In the genomic region with DNA sequence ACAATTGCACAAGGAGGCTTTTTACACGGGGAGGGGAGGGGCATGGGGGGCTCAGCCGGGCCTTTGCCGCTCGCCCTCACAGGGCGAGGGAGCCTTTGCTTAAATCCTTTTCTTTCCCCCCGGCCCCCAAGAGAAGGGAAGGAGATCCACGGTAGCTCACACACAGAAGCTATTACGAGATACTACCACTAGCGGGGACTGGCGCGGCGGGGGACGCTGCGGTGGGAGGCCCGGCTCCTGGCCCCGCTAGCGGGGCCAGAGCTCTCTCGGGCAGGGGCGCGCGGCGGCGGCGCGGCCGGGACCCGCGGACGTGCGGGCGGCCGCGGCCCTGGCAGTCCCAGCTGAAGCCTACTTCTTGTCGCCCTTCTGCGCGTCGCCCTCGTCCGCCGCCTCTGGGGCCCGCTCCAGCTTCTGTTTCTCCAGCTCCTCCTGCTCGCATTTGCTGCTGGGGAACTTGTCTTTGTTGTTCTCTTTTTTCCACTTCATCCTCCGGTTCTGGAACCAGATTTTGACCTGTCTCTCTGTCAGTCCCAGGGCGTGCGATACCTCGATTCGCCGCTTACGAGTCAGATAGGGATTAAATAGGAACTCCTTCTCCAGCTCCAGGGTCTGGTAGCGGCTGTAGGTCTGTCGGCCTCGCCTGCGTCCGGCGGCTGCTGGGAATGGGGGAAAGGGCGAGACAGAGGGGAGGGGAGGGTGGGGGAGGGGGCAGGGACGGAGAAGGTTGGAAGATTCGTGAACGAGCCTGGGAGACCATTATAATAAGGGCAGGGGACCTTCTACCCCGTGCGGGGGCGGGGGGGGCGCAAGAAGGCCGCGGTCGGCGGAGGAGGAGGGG, we compare ENCODE assay signal across 8 cellular contexts. TPM values are rescaled to one million over a fixed set of nuclear protein-coding genes. Genes with fewer than 3 reads are reported as not detected.
DNase-seq lines count a peak whose midpoint lies in the region; ATAC-seq and TF ChIP-seq lines count a peak whose summit lies in the region.

No MANE protein-coding gene starts in this region.

- peaks cover 0 to 15% of the 10 kb centered on the region in 2 donors for H3K36me3 Mint-ChIP-seq in activated naive CD4-positive, alpha-beta T cell treated with anti-CD3 and anti-CD28 coated beads, Interleukin-2, amount 50 U/mL, for 72 hours
- no peaks in the 10 kb centered on the region for H3K36me3 Mint-ChIP-seq in stimulated activated memory B cell treated with anti-CD40 and anti-IgM and Interleukin-4, amounts not matched to agents 10 μg/mL and 1 μg/mL and 100 μg/mL, for 72 hours

- CTCF ChIA-PET in HEK293T (lab: Yijun Ruan, JAX), result interaction anchor here (0.8 to 2.1 kb wide), 6 partner anchors 13 to 457 kb away, joined by 3 to 8 read pairs (median 3); a partner anchor contains a TSS

- ATAC-seq in activated naive CD4-positive, alpha-beta T cell treated with anti-CD3 and anti-CD28 coated beads, Interleukin-2, amount 50 U/mL, for 72 hours, result peak; percentile 21 to 64
- ATAC-seq in stimulated activated memory B cell treated with anti-CD40 and anti-IgM and Interleukin-4, amounts not matched to agents 10 μg/mL and 1 μg/mL and 100 μg/mL, for 72 hours, result no peak
- ATAC-seq in HG02870 (IDR thresholded peaks at IDR 0.05; ENCODE audit: unreplicated experiment), result no peak

- H3K27me3 Mint-ChIP-seq in stimulated activated memory B cell treated with anti-CD40 and anti-IgM and Interleukin-4, amounts not matched to agents 10 μg/mL and 1 μg/mL and 100 μg/mL, for 72 hours, result peaks cover 98% of the 10 kb centered on the region

- H3K9me3 Mint-ChIP-seq in activated naive CD4-positive, alpha-beta T cell treated with anti-CD3 and anti-CD28 coated beads, Interleukin-2, amount 50 U/mL, for 72 hours, result no peaks in the 10 kb centered on the region
- peaks cover 2% of the 10 kb centered on the region for H3K9me3 Mint-ChIP-seq in stimulated activated memory B cell treated with anti-CD40 and anti-IgM and Interleukin-4, amounts not matched to agents 10 μg/mL and 1 μg/mL and 100 μg/mL, for 72 hours

- POLR2A ChIA-PET in HEK293T (lab: Yijun Ruan, JAX), result interaction anchor here (0.9 to 1.7 kb wide), 4 partner anchors 9 to 30 kb away, joined by 3 to 10 read pairs (median 4); a partner anchor contains a TSS

- peak overlapping the region; percentile 88 for H3K4me3 Mint-ChIP-seq in stimulated activated memory B cell treated with anti-CD40 and anti-IgM and Interleukin-4, amounts not matched to agents 10 μg/mL and 1 μg/mL and 100 μg/mL, for 72 hours

- peaks cover 60% of the 10 kb centered on the region for H3K4me1 Mint-ChIP-seq in stimulated activated memory B cell treated with anti-CD40 and anti-IgM and Interleukin-4, amounts not matched to agents 10 μg/mL and 1 μg/mL and 100 μg/mL, for 72 hours

- DNase-seq in activated T-cell treated with anti-CD3 and anti-CD28 coated beads for 1 hour (ENCODE audit: low read depth), result peak; percentile 32
- DNase-seq in activated T-cell treated with anti-CD3 and anti-CD28 coated beads for 4 hours, result no peak
- DNase-seq in NCI-H345 treated with DMSO at 0.1 percent for 48 hours (lab: John Stamatoyannopoulos, UW; ENCODE audit: unreplicated experiment), result peak; percentile 33
- no peak for DNase-seq in activated naive CD4-positive, alpha-beta T cell treated with anti-CD3 and anti-CD28 coated beads, Interleukin-2, amount 50 U/mL, for 72 hours (ENCODE audit: low spot score in 2 of 2)
- DNase-seq in islet precursor cell, result peak; percentile 85
- no peak for DNase-seq in HEK293T (ENCODE audit: extremely low spot score)

- peak overlapping the region in 1 of 2 donors; percentile 22 for H3K27ac Mint-ChIP-seq in activated naive CD4-positive, alpha-beta T cell treated with anti-CD3 and anti-CD28 coated beads, Interleukin-2, amount 50 U/mL, for 72 hours
- peak overlapping the region; percentile 9 for H3K27ac Mint-ChIP-seq in stimulated activated memory B cell treated with anti-CD40 and anti-IgM and Interleukin-4, amounts not matched to agents 10 μg/mL and 1 μg/mL and 100 μg/mL, for 72 hours

TF ChIP-seq in HEK293T, 16 proteins besides CTCF, POLR2A, EP300 and RAD21:
- TF ChIP-seq ELF4 (IDR thresholded peaks at IDR 0.05) (no peak), HDGF (IDR thresholded peaks at IDR 0.05; ENCODE audit: borderline replicate concordance) (no peak), CTBP1 (IDR thresholded peaks at IDR 0.05; ENCODE audit: borderline replicate concordance) (no peak), FOXK2 (IDR thresholded peaks at IDR 0.05) (no peak), ARNT (IDR thresholded peaks at IDR 0.05) (no peak), FOXA1 (IDR thresholded peaks at IDR 0.05) (no peak), SUZ12 (IDR thresholded peaks at IDR 0.05) (no peak), TARDBP (IDR thresholded peaks at IDR 0.05) (no peak), FOXM1 (IDR thresholded peaks at IDR 0.05; ENCODE audit: borderline replicate concordance) (no peak), BHLHE40 (IDR thresholded peaks at IDR 0.05; ENCODE audit: borderline replicate concordance) (no peak), L3MBTL2 (conservative IDR thresholded peaks at IDR 0.05) (no peak), LEF1 (IDR thresholded peaks at IDR 0.05; ENCODE audit: borderline replicate concordance) (no peak), NFRKB (IDR thresholded peaks at IDR 0.05) (no peak), SP1 (IDR thresholded peaks at IDR 0.05) (no peak), ZNF384 (IDR thresholded peaks at IDR 0.05) (no peak)
- TF ChIP-seq, protein P1, sequence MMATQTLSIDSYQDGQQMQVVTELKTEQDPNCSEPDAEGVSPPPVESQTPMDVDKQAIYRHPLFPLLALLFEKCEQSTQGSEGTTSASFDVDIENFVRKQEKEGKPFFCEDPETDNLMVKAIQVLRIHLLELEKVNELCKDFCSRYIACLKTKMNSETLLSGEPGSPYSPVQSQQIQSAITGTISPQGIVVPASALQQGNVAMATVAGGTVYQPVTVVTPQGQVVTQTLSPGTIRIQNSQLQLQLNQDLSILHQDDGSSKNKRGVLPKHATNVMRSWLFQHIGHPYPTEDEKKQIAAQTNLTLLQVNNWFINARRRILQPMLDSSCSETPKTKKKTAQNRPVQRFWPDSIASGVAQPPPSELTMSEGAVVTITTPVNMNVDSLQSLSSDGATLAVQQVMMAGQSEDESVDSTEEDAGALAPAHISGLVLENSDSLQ (IDR thresholded peaks at IDR 0.05), result no peak

RNA-seq across cellular contexts. Expression of a gene that starts 2.0 kb away (rescaled TPM):
- total RNA-seq in activated naive CD4-positive, alpha-beta T cell treated with anti-CD3 and anti-CD28 coated beads, Interleukin-2, amount 50 U/mL, for 72 hours, result not detected

RNA-seq across cellular contexts. Expression of a gene that starts 2.3 kb away (rescaled TPM):
- total RNA-seq in activated naive CD4-positive, alpha-beta T cell treated with anti-CD3 and anti-CD28 coated beads, Interleukin-2, amount 50 U/mL, for 72 hours, result 1 to 10 TPM in 1 of 2 donors, not detected in 1; 1.1 TPM

RNA-seq across cellular contexts. Expression of a gene that starts 8.3 kb away (rescaled TPM):
- under 1 TPM in 1 of 2 donors, not detected in 1; 0.16 TPM for total RNA-seq in activated naive CD4-positive, alpha-beta T cell treated with anti-CD3 and anti-CD28 coated beads, Interleukin-2, amount 50 U/mL, for 72 hours

RNA-seq across cellular contexts. Expression of a gene that starts 13.1 kb away (rescaled TPM):
- total RNA-seq in activated naive CD4-positive, alpha-beta T cell treated with anti-CD3 and anti-CD28 coated beads, Interleukin-2, amount 50 U/mL, for 72 hours, result 1 to 10 TPM; 1.2 to 2.4 TPM

RNA-seq across cellular contexts. Expression of a gene that starts 19.5 kb away (rescaled TPM):
- not detected for total RNA-seq in activated naive CD4-positive, alpha-beta T cell treated with anti-CD3 and anti-CD28 coated beads, Interleukin-2, amount 50 U/mL, for 72 hours

Comparison
In these comparisons a context has a peak if more than half of its experiments do, and no peak if none do; other contexts are left out.
1. DNase-seq: peak in activated T-cell treated with anti-CD3 and anti-CD28 coated beads for 1 hour (single experiment), NCI-H345 treated with DMSO at 0.1 percent for 48 hours (single experiment) and islet precursor cell (single experiment); none in activated T-cell treated with anti-CD3 and anti-CD28 coated beads for 4 hours (single experiment), activated naive CD4-positive, alpha-beta T cell treated with anti-CD3 and anti-CD28 coated beads, Interleukin-2, amount 50 U/mL, for 72 hours (0 of 2) and HEK293T (single experiment).
2. ATAC-seq: peak in activated naive CD4-positive, alpha-beta T cell treated with anti-CD3 and anti-CD28 coated beads, Interleukin-2, amount 50 U/mL, for 72 hours (2 of 2); none in stimulated activated memory B cell treated with anti-CD40 and anti-IgM and Interleukin-4, amounts not matched to agents 10 μg/mL and 1 μg/mL and 100 μg/mL, for 72 hours (single experiment) and HG02870 (single experiment).